In the genomic region with DNA sequence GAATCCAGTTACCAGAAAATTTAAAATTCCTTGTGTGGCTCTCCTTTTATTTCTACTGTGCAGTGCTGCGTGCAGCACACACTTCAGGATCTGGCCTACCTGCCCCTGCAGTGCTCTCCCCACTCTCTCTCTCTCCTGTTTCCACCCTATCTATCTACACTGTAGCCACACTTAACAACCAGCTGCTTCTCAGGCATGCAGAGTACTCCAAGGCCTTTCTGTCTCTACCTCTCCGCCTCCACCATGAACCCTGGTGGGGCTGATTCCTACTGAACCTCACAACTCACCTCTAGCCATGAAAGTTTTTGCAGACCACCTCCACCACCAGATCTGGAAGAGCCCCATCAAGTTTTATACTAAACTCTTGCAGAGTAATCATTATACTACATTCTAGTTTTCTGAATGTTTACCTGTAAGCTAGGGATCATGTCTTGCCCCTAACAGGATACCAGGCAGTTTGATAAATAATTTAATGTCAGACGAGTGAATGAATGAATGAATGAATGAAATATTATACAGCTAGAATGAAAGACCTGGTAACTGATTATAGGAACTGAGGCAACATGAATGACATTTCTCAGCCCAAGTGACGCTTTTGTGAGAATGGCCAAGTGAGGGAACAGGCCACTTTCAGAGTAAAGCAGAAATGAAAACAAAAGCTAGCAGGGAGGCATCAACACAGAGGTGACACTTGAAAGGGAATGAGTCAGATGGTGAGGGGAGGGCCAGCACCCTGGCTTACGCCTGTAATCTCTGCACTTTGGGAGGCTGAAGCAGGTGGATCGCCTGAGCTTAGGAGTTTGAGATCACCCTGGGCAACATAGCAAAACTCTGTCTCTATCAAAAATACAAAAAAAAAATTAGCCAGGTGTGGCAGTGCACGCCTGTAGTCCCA, we compare ENCODE assay signal across 8 cellular contexts.
A peak's percentile ranks its signal among the peaks of the same experiment; 100 is the strongest.
DNase-seq lines count a peak whose midpoint lies in the region; ATAC-seq and TF ChIP-seq lines count a peak whose summit lies in the region.

No MANE protein-coding gene starts in this region.

- H3K9ac ChIP-seq in smooth muscle cell (ENCODE audit: low read depth): no peak overlapping the region

- DNase-seq in activated CD4-positive, CD25-positive, alpha-beta regulatory T cell treated with anti-CD3 and anti-CD28 coated beads, Interleukin-2, amount 50 U/mL, for 16 hours (ENCODE audit: low read depth, low spot score): peak; percentile 11
- peak; percentile 70 for DNase-seq in stimulated activated CD4-positive, alpha-beta T cell treated with anti-CD3 and anti-CD28 coated beads, Interleukin-15, amount 100 ng/mL, for 24 hours
- DNase-seq in A172 (ENCODE audit: low spot score) (no peak), smooth muscle cell (lab: John Stamatoyannopoulos, UW; ENCODE audit: unreplicated experiment) (no peak), tibial artery (no peak), KBM-7 (no peak)

- intact Hi-C loops in tibial artery (cut with DNase I; ENCODE audit: low total_unique reads): no loop called here

- in situ Hi-C loops in KBM-7 (cut with MboI; ENCODE audit: low pct_unique_long_range_greater_than_20kb, low sequenced_read_pairs): no loop called here

- H3K36me3 ChIP-seq in smooth muscle cell (ENCODE audit: low read depth): no peaks in the 10 kb centered on the region
- H3K36me3 ChIP-seq in tibial artery: no peaks in the 10 kb centered on the region

- no peak for TF ChIP-seq CTCF in smooth muscle cell (IDR thresholded peaks at IDR 0.05; ENCODE audit: borderline replicate concordance, insufficient read depth, poor library complexity, severe bottlenecking)
- no peak for TF ChIP-seq CTCF in tibial artery (IDR thresholded peaks at IDR 0.05)

- H3K79me2 ChIP-seq in smooth muscle cell (ENCODE audit: low read depth): peaks cover 19% of the 10 kb centered on the region

- peaks cover 4% of the 10 kb centered on the region for H3K4me1 ChIP-seq in smooth muscle cell (ENCODE audit: low read depth)
- H3K4me1 ChIP-seq in tibial artery: peaks cover 0 to 10% (median 3%) of the 10 kb centered on the region in 4 donors

- 95% methylated on average over 7 of the region's 7 CpGs for WGBS in smooth muscle cell (ENCODE audit: low lambda C conversion rate)

- H4K20me1 ChIP-seq in smooth muscle cell (ENCODE audit: low read depth): peaks cover 7% of the 10 kb centered on the region

- H3K9me3 ChIP-seq in smooth muscle cell (replicated peaks; ENCODE audit: low read depth) (no peaks in the 10 kb centered on the region), tibial artery (no peaks in the 10 kb centered on the region)

- no peak overlapping the region for H3K4me2 ChIP-seq in smooth muscle cell

- H3K4me3 ChIP-seq in smooth muscle cell (no peak overlapping the region), tibial artery (no peak overlapping the region)

- no peaks in the 10 kb centered on the region for H3K27me3 ChIP-seq in smooth muscle cell (ENCODE audit: low read depth)
- no peaks in the 10 kb centered on the region for H3K27me3 ChIP-seq in tibial artery

- H3K27ac ChIP-seq in smooth muscle cell (ENCODE audit: low read depth) (no peak overlapping the region), tibial artery (no peak overlapping the region)

- peak; percentile 98 for ATAC-seq in GM18873 (IDR thresholded peaks at IDR 0.05; ENCODE audit: low FRiP score, unreplicated experiment)
- ATAC-seq in HG02610 (IDR thresholded peaks at IDR 0.05; ENCODE audit: unreplicated experiment): peak; percentile 97

- peaks cover 3% of the 10 kb centered on the region for H3F3A ChIP-seq in smooth muscle cell (ENCODE audit: low read depth)

- H2AFZ ChIP-seq in smooth muscle cell (ENCODE audit: low read depth): no peak overlapping the region

Comparison
In these comparisons a context has a peak if more than half of its experiments do, and no peak if none do; other contexts are left out.
1. DNase-seq: peak in activated CD4-positive, CD25-positive, alpha-beta regulatory T cell treated with anti-CD3 and anti-CD28 coated beads, Interleukin-2, amount 50 U/mL, for 16 hours (single experiment) and stimulated activated CD4-positive, alpha-beta T cell treated with anti-CD3 and anti-CD28 coated beads, Interleukin-15, amount 100 ng/mL, for 24 hours (single experiment); none in A172 (single experiment), smooth muscle cell (single experiment), tibial artery (0 of 2) and KBM-7 (single experiment).